ENCODE assay signal across 13 cellular contexts in the genomic region with DNA sequence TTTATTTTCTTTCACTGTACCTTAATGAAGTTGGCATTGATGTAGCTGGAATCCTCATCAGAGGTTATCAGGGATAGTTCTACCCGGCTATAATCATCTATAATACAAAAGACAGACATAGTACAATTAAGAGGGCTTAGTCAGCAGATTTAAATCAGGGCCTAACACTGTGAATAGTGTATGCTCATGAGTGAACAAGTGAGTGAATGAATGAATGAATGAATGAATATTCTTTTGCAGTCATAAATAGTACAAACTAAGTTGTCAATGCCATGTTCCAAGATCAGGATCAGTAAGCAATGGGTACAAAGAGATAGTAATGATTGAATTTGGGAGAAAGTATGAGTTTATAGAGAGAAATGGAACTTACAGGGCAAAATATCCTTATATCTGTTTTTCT. TPM values are rescaled to one million over a fixed set of nuclear protein-coding genes. Genes with fewer than 3 reads are reported as not detected.
A peak's percentile ranks its signal among the peaks of the same experiment; 100 is the strongest.
DNase-seq lines count a peak whose midpoint lies in the region; ATAC-seq and TF ChIP-seq lines count a peak whose summit lies in the region.
"Had no signal": no experiment of that assay in that cellular context is flagged by ENCODE, and none has a peak within 500 bp of the region (broad histone marks: within the 10 kb centered on the region; RNA-seq: fewer than 3 reads in every experiment).

No MANE protein-coding gene starts in this region.

- H3K4me1 ChIP-seq in ACC112 (ENCODE audit: control insufficient read depth, insufficient read depth, low read length, unreplicated experiment) (peaks cover 33% of the 10 kb centered on the region), HEK293 (ENCODE audit: control insufficient read depth, insufficient read depth, low read length) (no peaks in the 10 kb centered on the region), right cardiac atrium (ENCODE audit: control insufficient read depth, insufficient read depth, low read length) (peaks cover 1% of the 10 kb centered on the region), psoas muscle (no peaks in the 10 kb centered on the region)

- POLR2A ChIA-PET in HEK293 (lab: Yijun Ruan, JAX) = interaction anchor here (0.7 kb wide), 1 partner anchor 36 kb away, joined by 4 read pairs; no protein-coding TSS in a partner anchor

- no peak for TF ChIP-seq CTCF in HEK293 (tag by site-specific recombination; IDR thresholded peaks at IDR 0.05)
- TF ChIP-seq CTCF in foreskin fibroblast (IDR thresholded peaks at IDR 0.05; ENCODE audit: low read depth, low read length) = no peak
- TF ChIP-seq CTCF in psoas muscle (IDR thresholded peaks at IDR 0.05) = no peak

- peak overlapping the region; percentile 30 for H2AFZ ChIP-seq in ACC112 (ENCODE audit: low read length, unreplicated experiment)

- H3K4me3 ChIP-seq in ACC112 (ENCODE audit: low read depth, low read length) (peak overlapping the region; percentile 61; the same call in 1 of the 2 replicates), HEK293 (ENCODE audit: low read depth, low read length) (no peak overlapping the region), right cardiac atrium (ENCODE audit: low read length) (no peak overlapping the region), foreskin fibroblast (ENCODE audit: low read depth in 1 of 2, low read length in 2 of 2) (no peak overlapping the region), psoas muscle (no peak overlapping the region)

- CTCF ChIA-PET in HEK293 (lab: Yijun Ruan, JAX) = interaction anchor here (1.4 kb wide), 1 partner anchor 11 kb away, joined by 4 read pairs; no protein-coding TSS in a partner anchor

- H3K36me3 ChIP-seq in ACC112 (ENCODE audit: insufficient read depth, low read length) (no peaks in the 10 kb centered on the region), HEK293 (ENCODE audit: control insufficient read depth in 2 of 2, insufficient read depth in 1 of 2, low read length in 2 of 2) (no peaks in the 10 kb centered on the region), psoas muscle (ENCODE audit: insufficient read depth in 1 of 2, low read depth in 1 of 2) (no peaks in the 10 kb centered on the region)

- no peaks in the 10 kb centered on the region for H3K79me2 ChIP-seq in ACC112 (ENCODE audit: control insufficient read depth, insufficient read depth, low read length, unreplicated experiment)

- H3K4me3 Mint-ChIP-seq in central memory CD8-positive, alpha-beta T cell = peak overlapping the region; percentile 23
- H3K4me3 Mint-ChIP-seq: activated CD4-positive, alpha-beta T cell treated with anti-CD3 and anti-CD28 coated beads for 36 hours; T-helper 1 cell treated with Interleukin-12 subunit alpha and Interleukin-12 subunit beta and Interleukin-4 antibody, amounts not matched to agents 30 μg/mL and 1 μg/mL, for 36 hours had no signal

- peaks cover 45% of the 10 kb centered on the region for H3K4me1 Mint-ChIP-seq in central memory CD8-positive, alpha-beta T cell

- intact Hi-C loops in right cardiac atrium (cut with DNase I) (no loop called here), psoas muscle (cut with DNase I) (no loop called here)

- H3K27me3 ChIP-seq in ACC112 (ENCODE audit: insufficient read depth, low read length) = no peaks in the 10 kb centered on the region
- no peaks in the 10 kb centered on the region for H3K27me3 ChIP-seq in right cardiac atrium (ENCODE audit: control insufficient read depth, insufficient read depth)
- no peaks in the 10 kb centered on the region for H3K27me3 ChIP-seq in psoas muscle (ENCODE audit: insufficient read depth in 3 of 3, low read length in 2 of 3)

- peak overlapping the region; percentile 37 for H3K27ac Mint-ChIP-seq in central memory CD8-positive, alpha-beta T cell (ENCODE audit: low read depth)
- H3K27ac Mint-ChIP-seq: T-helper 1 cell treated with Interleukin-12 subunit alpha and Interleukin-12 subunit beta and Interleukin-4 antibody, amounts not matched to agents 30 μg/mL and 1 μg/mL, for 36 hours had no signal

- H3K9me3 ChIP-seq in HEK293 (ENCODE audit: control insufficient read depth, insufficient read depth, low read depth, low read length) (no peaks in the 10 kb centered on the region), right cardiac atrium (ENCODE audit: control insufficient read depth, low read length) (no peaks in the 10 kb centered on the region), psoas muscle (no peaks in the 10 kb centered on the region)

- H3K27me3 Mint-ChIP-seq in central memory CD8-positive, alpha-beta T cell = no peaks in the 10 kb centered on the region
- H3K27me3 Mint-ChIP-seq: activated CD4-positive, alpha-beta T cell treated with anti-CD3 and anti-CD28 coated beads for 36 hours had no signal

- no peaks in the 10 kb centered on the region for H3K9me3 Mint-ChIP-seq in central memory CD8-positive, alpha-beta T cell
- H3K9me3 Mint-ChIP-seq: T-helper 1 cell treated with Interleukin-12 subunit alpha and Interleukin-12 subunit beta and Interleukin-4 antibody, amounts not matched to agents 30 μg/mL and 1 μg/mL, for 36 hours had no signal

- ATAC-seq in central memory CD8-positive, alpha-beta T cell (replicated peaks; ENCODE audit: extremely low read depth, poor library complexity, severe bottlenecking) = no peak
- ATAC-seq in right cardiac atrium (no peak), psoas muscle (no peak)
- ATAC-seq: PC-3 had no signal

- peak overlapping the region; percentile 11 for H3K27ac ChIP-seq in ACC112 (ENCODE audit: low read depth, low read length)
- H3K27ac ChIP-seq in HEK293 (ENCODE audit: extremely low read depth, low read depth, low read length) = no peak overlapping the region
- no peak overlapping the region for H3K27ac ChIP-seq in right cardiac atrium (ENCODE audit: low read length)
- no peak overlapping the region for H3K27ac ChIP-seq in psoas muscle

- no peak for DNase-seq in central memory CD8-positive, alpha-beta T cell (ENCODE audit: low spot score in 2 of 2)
- no peak for DNase-seq in right cardiac atrium
- no peak for DNase-seq in foreskin fibroblast
- DNase-seq in psoas muscle = no peak
- DNase-seq: activated CD4-positive, alpha-beta T cell treated with anti-CD3 and anti-CD28 coated beads for 36 hours; DND-41; PC-3; retina; stimulated activated CD4-positive, alpha-beta T cell treated with anti-CD3 and anti-CD28 coated beads, Interleukin-4, amount 100 ng/mL, for 4 hours had no signal

- 84% methylated on average over 1 of the region's 1 CpG for WGBS in right cardiac atrium
- WGBS in psoas muscle, 3 donors = 80 to 97% (median 86%) methylated on average over 1 of the region's 1 CpG

- H3K36me3 Mint-ChIP-seq in central memory CD8-positive, alpha-beta T cell (ENCODE audit: insufficient read depth) = peaks cover 54% of the 10 kb centered on the region

TF ChIP-seq in HEK293, 187 proteins besides CTCF, POLR2A, EP300 and RAD21:
- 0 out of 2 replicates have a peak, but pooled peaks have one; percentile 55 for TF ChIP-seq ZNF24 (tag by site-specific recombination; IDR thresholded peaks at IDR 0.05)
- no peak for TF ChIP-seq ZNF138 (tag by site-specific recombination; IDR thresholded peaks at IDR 0.05; ENCODE audit: borderline replicate concordance)

RNA-seq across cellular contexts. Expression of a gene that starts 12.5 kb away (rescaled TPM):
- total RNA-seq in right cardiac atrium = 1 to 10 TPM; 1.1 to 1.6 (median 1.4) TPM
- 0.48 TPM for polyA plus RNA-seq in right cardiac atrium
- total RNA-seq in psoas muscle = under 1 TPM; 0.39 to 0.71 (median 0.56) TPM
- under 1 TPM; 0.10 to 0.15 (median 0.10) TPM for polyA plus RNA-seq in psoas muscle
- total RNA-seq: kidney epithelial cell had no signal

RNA-seq across cellular contexts. Expression of a gene that starts 28.4 kb away (rescaled TPM):
- total RNA-seq in right cardiac atrium = under 1 TPM; 0.15 to 0.89 (median 0.36) TPM
- polyA plus RNA-seq in right cardiac atrium = 0.09 TPM
- under 1 TPM; 0.05 to 0.44 (median 0.35) TPM for total RNA-seq in psoas muscle
- under 1 TPM; 0.03 to 0.26 (median 0.06) TPM for polyA plus RNA-seq in psoas muscle

RNA-seq across cellular contexts. Expression of a gene that starts 45.6 kb away (rescaled TPM):
- total RNA-seq in right cardiac atrium (10 to 100 TPM; 11.0 to 16.7 (median 15.8) TPM), psoas muscle (10 to 100 TPM in 1 of 4 donors, 1 to 10 TPM in 3; 6.8 to 12.0 (median 9.3) TPM)
- polyA plus RNA-seq in right cardiac atrium (8.9 TPM), psoas muscle (10 to 100 TPM in 2 of 3 donors, 1 to 10 TPM in 1; 8.8 to 16.1 (median 11.4) TPM)

RNA-seq across cellular contexts. Expression of a gene that starts 46.1 kb away (rescaled TPM):
- total RNA-seq in right cardiac atrium (1 to 10 TPM; 2.3 to 3.4 (median 2.6) TPM), psoas muscle (1 to 10 TPM; 1.8 to 2.3 (median 2.1) TPM)
- polyA plus RNA-seq in right cardiac atrium (0.97 TPM), psoas muscle (1 to 10 TPM; 1.2 to 2.6 (median 2.5) TPM)

RNA-seq across cellular contexts. Expression of a gene that starts 46.7 kb away (rescaled TPM):
- total RNA-seq in right cardiac atrium (10 to 100 TPM; 12.8 to 15.2 (median 13.8) TPM), psoas muscle (10 to 100 TPM; 11.0 to 20.8 (median 12.7) TPM)
- polyA plus RNA-seq in right cardiac atrium (3.8 TPM), psoas muscle (1 to 10 TPM; 3.5 to 9.4 (median 4.6) TPM)
